23 cellular contexts compared by ENCODE assay signal in genomic region chr15:82838096-82838735, GRCh38. TPM values are rescaled to one million over a fixed set of nuclear protein-coding genes. Genes with fewer than 3 reads are reported as not detected.
DNase-seq lines count a peak whose midpoint lies in the region; ATAC-seq, FAIRE-seq and TF ChIP-seq lines count a peak whose summit lies in the region.
"Had no signal": no experiment of that assay in that cellular context is flagged by ENCODE, and none has a peak within 500 bp of the region (broad histone marks: within the 10 kb centered on the region; RNA-seq: fewer than 3 reads in every experiment).

No MANE protein-coding gene starts in this region.

- 93% methylated on average over 5 of the region's 14 CpGs; no CpG with 5 or more reads in 1 of the 2 experiments for WGBS in IMR-90 (ENCODE audit: extremely low coverage in 2 of 2, insufficient read length in 1 of 2), 2 experiments
- WGBS in HepG2 (ENCODE audit: low lambda C conversion rate) = 95% methylated on average over 13 of the region's 14 CpGs
- 95 to 97% (median 96%) methylated on average over 13 to 14 of the region's 14 CpGs for WGBS in adrenal gland, 4 donors

- TF ChIP-seq EP300 in HepG2 (IDR thresholded peaks at IDR 0.05; ENCODE audit: low read depth in 2 of 2, low read length in 2 of 2) (no peak), HepG2 (CRISPR knock-in tag; IDR thresholded peaks at IDR 0.05; ENCODE audit: borderline replicate concordance) (no peak)

- H4K8ac ChIP-seq in IMR-90 (ENCODE audit: low read depth in 2 of 2, low read length in 2 of 2) = no peak overlapping the region

- CTCF ChIA-PET in IMR-90 (lab: Yijun Ruan, JAX) = no interaction called here
- CTCF ChIA-PET in HepG2 (lab: Yijun Ruan, JAX; ENCODE audit: low intra/inter-chr PET ratio, low total read pairs) = no interaction called here
- CTCF ChIA-PET in WTC11 (lab: Charles Lee) = no interaction called here

- BruUV-seq in IMR-90 (replicated peaks; lab: Mats Ljungman, UMichigan) (no TSS peak), HepG2 (replicated peaks; lab: Mats Ljungman, UMichigan) (no TSS peak)

- no peak overlapping the region for H2BK120ac ChIP-seq in IMR-90 (ENCODE audit: low read depth, low read length)

- no peak overlapping the region for H2BK5ac ChIP-seq in IMR-90 (ENCODE audit: low read depth, low read length, poor library complexity, severe bottlenecking)

- peaks cover 14% of the 10 kb centered on the region for H3K4me1 Mint-ChIP-seq in stimulated activated effector memory CD8-positive, alpha-beta T cell treated with anti-CD3 and anti-CD28 coated beads, Interleukin-12 subunit alpha, Interleukin-12 subunit beta, amount 100 ng/mL, for 72 hours
- H3K4me1 Mint-ChIP-seq in WTC11 = no peaks in the 10 kb centered on the region
- H3K4me1 Mint-ChIP-seq: H9 had no signal

- H2AFZ ChIP-seq in IMR-90 (replicated peaks; ENCODE audit: low read length, poor library complexity) (no peak overlapping the region), HepG2 (ENCODE audit: low read length) (no peak overlapping the region)

- no peaks in the 10 kb centered on the region for H3K27me3 ChIP-seq in IMR-90 (ENCODE audit: control insufficient read depth, insufficient read depth, low read length)
- H3K27me3 ChIP-seq in HepG2 (ENCODE audit: control insufficient read depth in 1 of 2, insufficient read depth in 2 of 2, low read length in 2 of 2) = no peaks in the 10 kb centered on the region
- no peaks in the 10 kb centered on the region for H3K27me3 ChIP-seq in adrenal gland
- H3K27me3 ChIP-seq: BLaER1, SJSA1 had no signal

- intact Hi-C loops in IMR-90 (cut with micrococcal nuclease) (loop anchor here (10.0 kb wide), 1 partner anchor 367 kb away; the partner anchor contains the start of gene HDGFL3), HepG2 (cut with micrococcal nuclease; ENCODE audit: unreplicated experiment) (no loop called here), adrenal gland (cut with DNase I) (no loop called here)

- H3K4me2 ChIP-seq in IMR-90 (ENCODE audit: low read depth, low read length) (no peak overlapping the region), HepG2 (ENCODE audit: low read depth, low read length) (no peak overlapping the region)
- H3K4me2 ChIP-seq: BLaER1 had no signal

- H3K9ac ChIP-seq in IMR-90 (ENCODE audit: low read depth, low read length) (no peak overlapping the region), HepG2 (ENCODE audit: insufficient read depth, low read depth, low read length) (no peak overlapping the region)
- H3K9ac ChIP-seq: BLaER1 had no signal

- H2AK5ac ChIP-seq in IMR-90 (ENCODE audit: low read depth, low read length) = no peak overlapping the region

- DNase-seq in activated effector memory CD4-positive, alpha-beta T cell treated with anti-CD3 and anti-CD28 coated beads, Interleukin-2, amount 50 U/mL, for 16 hours = peak; percentile 58
- no peak for DNase-seq in activated effector memory CD4-positive, alpha-beta T cell treated with Interleukin-2 at 50 U/mL for 16 hours
- no peak for DNase-seq in IMR-90
- DNase-seq in HepG2 (ENCODE audit: low spot score) = no peak
- DNase-seq in stimulated activated effector memory CD8-positive, alpha-beta T cell treated with anti-CD3 and anti-CD28 coated beads, Interleukin-12 subunit alpha, Interleukin-12 subunit beta, amount 100 ng/mL, for 72 hours (ENCODE audit: low spot score in 2 of 2) = no peak
- DNase-seq in WTC11 (ENCODE audit: low spot score) = no peak
- DNase-seq in DMS53 treated with DMSO at 0.1 percent for 48 hours (lab: John Stamatoyannopoulos, UW; ENCODE audit: unreplicated experiment) = no peak
- DNase-seq in adrenal gland = no peak
- DNase-seq: 8988T, DMS 273 treated with DMSO at 0.1 percent for 48 hours, H9, NCI-H1930, NCI-H2171, NCI-H446 treated with DMSO at 0.1 percent for 48 hours, NCI-H748 treated with DMSO at 0.1 percent for 48 hours, OCI-M1, SW 1271 had no signal

- no peak overlapping the region for H4K91ac ChIP-seq in IMR-90 (ENCODE audit: insufficient read depth, low read depth, low read length)

- no peak for TF ChIP-seq CTCF in IMR-90 (conservative IDR thresholded peaks at IDR 0.05; ENCODE audit: low read depth, low read length)
- TF ChIP-seq CTCF in HepG2 (CRISPR knock-in tag; IDR thresholded peaks at IDR 0.05) = no peak
- no peak for TF ChIP-seq CTCF in WTC11 (IDR thresholded peaks at IDR 0.05)
- no peak for TF ChIP-seq CTCF in adrenal gland (IDR thresholded peaks at IDR 0.05)

- H3K4me1 ChIP-seq in IMR-90 (ENCODE audit: control insufficient read depth, insufficient read depth, low read length) (peaks cover 3% of the 10 kb centered on the region), HepG2 (ENCODE audit: insufficient read depth, low read length) (no peaks in the 10 kb centered on the region), adrenal gland (replicated peaks in 1 of 2) (peaks cover 1 to 2% of the 10 kb centered on the region in 2 donors)

- H3K14ac ChIP-seq in IMR-90 (replicated peaks; ENCODE audit: low read depth, low read length) = no peak overlapping the region

- H3K36me3 ChIP-seq in IMR-90 (ENCODE audit: control insufficient read depth, insufficient read depth, low read length) (peaks cover 37% of the 10 kb centered on the region), HepG2 (replicated peaks in 1 of 2; ENCODE audit: control insufficient read depth in 1 of 2, insufficient read depth in 2 of 2, low read length in 2 of 2) (peaks cover 5 to 20% of the 10 kb centered on the region in 2 experiments; a peak in 4 of 5 replicates), adrenal gland (replicated peaks in 1 of 2) (peaks cover 0 to 53% of the 10 kb centered on the region in 2 donors)

- in situ Hi-C loops in IMR-90 (cut with MboI; ENCODE audit: low sequenced_read_pairs) (no loop called here), HepG2 (cut with HindIII; ENCODE audit: extremely low pct_ligation_motif_present, low pct_unique_long_range_greater_than_20kb) (no loop called here)

- H3K18ac ChIP-seq in IMR-90 (ENCODE audit: low read depth, low read length) = no peak overlapping the region

- no peak overlapping the region for H2BK20ac ChIP-seq in IMR-90 (ENCODE audit: low read depth, low read length)

- peaks cover 2% of the 10 kb centered on the region for H3K9me3 Mint-ChIP-seq in stimulated activated effector memory CD8-positive, alpha-beta T cell treated with anti-CD3 and anti-CD28 coated beads, Interleukin-12 subunit alpha, Interleukin-12 subunit beta, amount 100 ng/mL, for 72 hours
- no peaks in the 10 kb centered on the region; the same call in 1 of the 2 replicates for H3K9me3 Mint-ChIP-seq in WTC11
- H3K9me3 Mint-ChIP-seq: H9 had no signal

- peaks cover 3% of the 10 kb centered on the region for H3K9me1 ChIP-seq in IMR-90 (ENCODE audit: insufficient read depth, low read length)

- peak overlapping the region; percentile 6 for H3K27ac Mint-ChIP-seq in stimulated activated effector memory CD8-positive, alpha-beta T cell treated with anti-CD3 and anti-CD28 coated beads, Interleukin-12 subunit alpha, Interleukin-12 subunit beta, amount 100 ng/mL, for 72 hours
- no peak overlapping the region for H3K27ac Mint-ChIP-seq in WTC11
- H3K27ac Mint-ChIP-seq: IgD-negative memory B cell had no signal

- H3K27ac ChIP-seq in IMR-90 (ENCODE audit: insufficient read depth, low read length) (no peak overlapping the region), HepG2 (ENCODE audit: extremely low read length, insufficient read depth, low read length) (no peak overlapping the region), adrenal gland (no peak overlapping the region)
- H3K27ac ChIP-seq: BLaER1, RWPE1, SJSA1 had no signal

- no peak overlapping the region for H3K56ac ChIP-seq in IMR-90 (ENCODE audit: extremely low read depth, insufficient read depth, low read length)

- H4K5ac ChIP-seq in IMR-90 (ENCODE audit: low read depth, low read length) = no peak overlapping the region

- H4K20me1 ChIP-seq in IMR-90 (ENCODE audit: insufficient read depth, low read length) (peaks cover 3% of the 10 kb centered on the region), HepG2 (ENCODE audit: insufficient read depth, low read length) (no peaks in the 10 kb centered on the region)
- H4K20me1 ChIP-seq: BLaER1 had no signal

- no peak for TF ChIP-seq POLR2A in IMR-90 (IDR thresholded peaks at IDR 0.05; ENCODE audit: low read depth, low read length)
- no peak for TF ChIP-seq POLR2A in HepG2 (IDR thresholded peaks at IDR 0.05; ENCODE audit: insufficient read depth in 1 of 2, low read depth in 2 of 2, low read length in 2 of 2)
- no peak for TF ChIP-seq POLR2A in adrenal gland (IDR thresholded peaks at IDR 0.05)

- no peak for FAIRE-seq in HepG2 (lab: Jason Lieb, UNC)
- FAIRE-seq: GM19239 had no signal

- no peaks in the 10 kb centered on the region for H3K27me3 Mint-ChIP-seq in WTC11 (ENCODE audit: low read depth)
- H3K27me3 Mint-ChIP-seq: IgD-negative memory B cell had no signal

- H3K4me3 ChIP-seq in IMR-90 (ENCODE audit: insufficient read depth, low read depth, low read length) (no peak overlapping the region), HepG2 (replicated peaks in 1 of 3; ENCODE audit: insufficient read depth in 1 of 3, low read depth in 2 of 3, low read length in 3 of 3) (no peak overlapping the region), adrenal gland (no peak overlapping the region)
- H3K4me3 ChIP-seq: BLaER1, SJSA1 had no signal

- H3K36me3 Mint-ChIP-seq in stimulated activated effector memory CD8-positive, alpha-beta T cell treated with anti-CD3 and anti-CD28 coated beads, Interleukin-12 subunit alpha, Interleukin-12 subunit beta, amount 100 ng/mL, for 72 hours = peaks cover 48% of the 10 kb centered on the region
- peaks cover 25% of the 10 kb centered on the region for H3K36me3 Mint-ChIP-seq in WTC11

- H3K4ac ChIP-seq in IMR-90 (ENCODE audit: low read depth, low read length) = no peak overlapping the region

- H3K79me1 ChIP-seq in IMR-90 (ENCODE audit: low read depth in 1 of 2, low read length in 2 of 2) = peaks cover 4 to 34% of the 10 kb centered on the region in 2 experiments; a peak in 3 of 4 replicates

- POLR2A ChIA-PET in IMR-90 (lab: Charles Lee; ENCODE audit: unreplicated experiment) (no interaction called here), HepG2 (lab: Yijun Ruan, JAX) (interaction anchor here (1.0 kb wide), 1 partner anchor 88 kb away, joined by 3 read pairs; no protein-coding TSS in a partner anchor), WTC11 (lab: Charles Lee) (no interaction called here)

- no peak overlapping the region for H3K23ac ChIP-seq in IMR-90 (ENCODE audit: low read depth, low read length)

- ATAC-seq in IMR-90 (ENCODE audit: low read depth) = no peak
- peak; percentile 54 for ATAC-seq in HepG2
- no peak for ATAC-seq in stimulated activated effector memory CD8-positive, alpha-beta T cell treated with anti-CD3 and anti-CD28 coated beads, Interleukin-12 subunit alpha, Interleukin-12 subunit beta, amount 100 ng/mL, for 72 hours
- no peak for ATAC-seq in WTC11

- H2AK9ac ChIP-seq in IMR-90 (replicated peaks; ENCODE audit: low read depth, low read length, poor library complexity) = peak overlapping the region; percentile 63

- dilution Hi-C loops in IMR-90 (cut with HindIII; ENCODE audit: low sequenced_read_pairs, unreplicated experiment) = no loop called here

- no peaks in the 10 kb centered on the region for H3K9me3 ChIP-seq in IMR-90 (ENCODE audit: control insufficient read depth, insufficient read depth, low read length)
- no peaks in the 10 kb centered on the region for H3K9me3 ChIP-seq in HepG2 (ENCODE audit: low read length)
- no peaks in the 10 kb centered on the region for H3K9me3 ChIP-seq in adrenal gland (replicated peaks in 1 of 3)
- H3K9me3 ChIP-seq: SJSA1 had no signal

- H3K4me3 Mint-ChIP-seq in stimulated activated effector memory CD8-positive, alpha-beta T cell treated with anti-CD3 and anti-CD28 coated beads, Interleukin-12 subunit alpha, Interleukin-12 subunit beta, amount 100 ng/mL, for 72 hours = no peak overlapping the region
- H3K4me3 Mint-ChIP-seq in WTC11 = no peak overlapping the region
- H3K4me3 Mint-ChIP-seq: H9, IgD-negative memory B cell had no signal

- no peaks in the 10 kb centered on the region for H3K79me2 ChIP-seq in HepG2 (ENCODE audit: insufficient read depth, low read length)

- no peak for TF ChIP-seq RAD21 in IMR-90 (IDR thresholded peaks at IDR 0.05; ENCODE audit: low read length)
- TF ChIP-seq RAD21 in HepG2 (CRISPR knock-in tag; IDR thresholded peaks at IDR 0.05) = no peak

- no peak overlapping the region for H2BK15ac ChIP-seq in IMR-90 (ENCODE audit: low read depth, low read length)

RNA-seq across cellular contexts. Expression of gene WHAMM, which starts 28.8 kb away (rescaled TPM):
- total RNA-seq in IMR-90 (2012; rRNA removed) = 1.4 and 1.9 TPM in 2 replicates
- polyA plus RNA-seq in IMR-90 (2012; rRNA removed) = 3.8 and 4.1 TPM in 2 replicates
- polyA plus RNA-seq in IMR-90 (2012; cell fraction: cytosol; rRNA removed) = 1.8 and 2.5 TPM in 2 replicates
- polyA plus RNA-seq in IMR-90 (2012; cell fraction: nucleus; rRNA removed; ENCODE audit: low replicate concordance) = 6.3 and 7.5 TPM in 2 replicates
- total RNA-seq in HepG2 (2016; rRNA removed; fragmentation: Illumina TruSeq; extraction: Trizol) = 2.7 and 2.9 TPM in 2 replicates
- 3.1 and 4.9 TPM in 2 replicates for total RNA-seq in HepG2 (2016; cell fraction: cytosol; rRNA removed; fragmentation: Illumina TruSeq; extraction: Trizol; ENCODE audit: low read depth)
- total RNA-seq in HepG2 (2016; cell fraction: insoluble cytoplasmic fraction; rRNA removed; fragmentation: Illumina TruSeq; extraction: Trizol) = 2.6 and 3.0 TPM in 2 replicates
- total RNA-seq in HepG2 (2016; cell fraction: membrane; rRNA removed; fragmentation: Illumina TruSeq; extraction: Trizol) = 2.5 and 2.6 TPM in 2 replicates
- total RNA-seq in HepG2 (2016; cell fraction: nucleus; rRNA removed; fragmentation: Illumina TruSeq; extraction: Trizol) = 3.3 and 3.8 TPM in 2 replicates
- 3.0 and 3.5 TPM in 2 replicates for polyA plus RNA-seq in HepG2 (2011; rRNA removed)
- 2.4 TPM in 2 replicates for polyA plus RNA-seq in HepG2 (2011; cell fraction: cytosol; rRNA removed)
- 3.2 and 3.8 TPM in 2 replicates for polyA plus RNA-seq in HepG2 (2011; cell fraction: nucleus; rRNA removed)
- polyA plus RNA-seq in HepG2 (2012) = 3.0 and 3.3 TPM in 2 replicates
- 0.59 and 0.61 TPM in 2 replicates for polyA plus RNA-seq in HepG2 (2016; cell fraction: cytosol; fragmentation: Illumina TruSeq; extraction: Trizol; ENCODE audit: low read depth)
- 4.2 and 4.9 TPM in 2 replicates for polyA plus RNA-seq in HepG2 (2016; cell fraction: insoluble cytoplasmic fraction; fragmentation: Illumina TruSeq; extraction: Trizol; ENCODE audit: low read depth)
- 2.1 and 2.3 TPM in 2 replicates for polyA plus RNA-seq in HepG2 (2016; cell fraction: membrane; fragmentation: Illumina TruSeq; extraction: Trizol; ENCODE audit: low read depth)
- 6.8 and 8.2 TPM in 2 replicates for polyA plus RNA-seq in HepG2 (2016; cell fraction: nucleus; fragmentation: Illumina TruSeq; extraction: Trizol; ENCODE audit: insufficient read depth, low read depth)
- polyA minus RNA-seq in HepG2 (2011; rRNA and poly(A)+ RNA removed; ENCODE audit: low replicate concordance) = 1.8 and 2.1 TPM in 2 replicates
- 1.5 and 1.6 TPM in 2 replicates for polyA minus RNA-seq in HepG2 (2011; cell fraction: cytosol; rRNA and poly(A)+ RNA removed)
- polyA minus RNA-seq in HepG2 (2011; cell fraction: nucleus; rRNA and poly(A)+ RNA removed) = 3.1 TPM in 2 replicates
- total RNA-seq in WTC11 (2021) = 2.8 to 3.8 TPM (median 3.2 TPM) in 3 replicates
- 1 to 10 TPM; 5.6 to 10.0 (median 8.8) TPM for total RNA-seq in adrenal gland
- polyA plus RNA-seq in adrenal gland = 1 to 10 TPM; 4.5 to 6.8 (median 5.0) TPM

RNA-seq across cellular contexts. Expression of gene FSD2, which starts 32.3 kb away (rescaled TPM):
- not detected in 2 replicates for total RNA-seq in IMR-90 (2012; rRNA removed)
- polyA plus RNA-seq in IMR-90 (2012; rRNA removed) = not detected in 2 replicates
- not detected in 2 replicates for polyA plus RNA-seq in IMR-90 (2012; cell fraction: cytosol; rRNA removed)
- not detected in 2 replicates for polyA plus RNA-seq in IMR-90 (2012; cell fraction: nucleus; rRNA removed; ENCODE audit: low replicate concordance)
- not detected in 2 replicates for total RNA-seq in HepG2 (2016; rRNA removed; fragmentation: Illumina TruSeq; extraction: Trizol)
- not detected in 2 replicates for total RNA-seq in HepG2 (2016; cell fraction: cytosol; rRNA removed; fragmentation: Illumina TruSeq; extraction: Trizol; ENCODE audit: low read depth)
- not detected in 2 replicates for total RNA-seq in HepG2 (2016; cell fraction: insoluble cytoplasmic fraction; rRNA removed; fragmentation: Illumina TruSeq; extraction: Trizol)
- not detected in 2 replicates for total RNA-seq in HepG2 (2016; cell fraction: membrane; rRNA removed; fragmentation: Illumina TruSeq; extraction: Trizol)
- not detected in 2 replicates for total RNA-seq in HepG2 (2016; cell fraction: nucleus; rRNA removed; fragmentation: Illumina TruSeq; extraction: Trizol)
- polyA plus RNA-seq in HepG2 (2011; rRNA removed) = not detected in 2 replicates
- not detected in 2 replicates for polyA plus RNA-seq in HepG2 (2011; cell fraction: cytosol; rRNA removed)
- polyA plus RNA-seq in HepG2 (2011; cell fraction: nucleus; rRNA removed) = not detected in 2 replicates
- polyA plus RNA-seq in HepG2 (2012) = not detected in 2 replicates
- polyA plus RNA-seq in HepG2 (2016; cell fraction: cytosol; fragmentation: Illumina TruSeq; extraction: Trizol; ENCODE audit: low read depth) = not detected in 2 replicates
- not detected in 2 replicates for polyA plus RNA-seq in HepG2 (2016; cell fraction: insoluble cytoplasmic fraction; fragmentation: Illumina TruSeq; extraction: Trizol; ENCODE audit: low read depth)
- not detected in 2 replicates for polyA plus RNA-seq in HepG2 (2016; cell fraction: membrane; fragmentation: Illumina TruSeq; extraction: Trizol; ENCODE audit: low read depth)
- polyA plus RNA-seq in HepG2 (2016; cell fraction: nucleus; fragmentation: Illumina TruSeq; extraction: Trizol; ENCODE audit: insufficient read depth, low read depth) = not detected in 2 replicates
- polyA minus RNA-seq in HepG2 (2011; rRNA and poly(A)+ RNA removed; ENCODE audit: low replicate concordance) = not detected in 2 replicates
- polyA minus RNA-seq in HepG2 (2011; cell fraction: cytosol; rRNA and poly(A)+ RNA removed) = not detected in 2 replicates
- polyA minus RNA-seq in HepG2 (2011; cell fraction: nucleus; rRNA and poly(A)+ RNA removed) = under 0.01 TPM in 1 of 2 replicates, not detected in the other
- total RNA-seq in WTC11 (2021) = not detected in 3 replicates
- total RNA-seq in adrenal gland = not detected
- polyA plus RNA-seq in adrenal gland = under 1 TPM in 1 of 3 donors, not detected in 2; 0.03 TPM
- total RNA-seq: H9, HT-29, SJSA1 had no signal
